Comparison of ENCODE assay signal across 18 cellular contexts in genomic region chr16:47987136-47987535, GRCh38.
"Had no signal": no experiment of that assay in that cellular context is flagged by ENCODE, and none has a peak within 500 bp of the region (broad histone marks: within the 10 kb centered on the region; RNA-seq: fewer than 3 reads in every experiment).

No MANE protein-coding gene starts in this region.

- H3K36me3 ChIP-seq: Peyer's patch had no signal

- H3K9me3 ChIP-seq: Peyer's patch, SK-N-SH had no signal

- H2AFZ ChIP-seq: PC-9 had no signal

- H3K4me3 ChIP-seq: PC-9, Peyer's patch had no signal

- H3K4me1 ChIP-seq: Peyer's patch had no signal

- H3K9ac ChIP-seq: SK-N-SH had no signal

- DNase-seq: KBM-7, MV-4-11, NCI-H1048, NCI-H1105, NCI-H1417, NCI-H146, NCI-H1694 treated with DMSO at 0.1 percent for 48 hours, NCI-H1930, NCI-H2081, NCI-H2107, NCI-H2227 treated with DMSO at 0.1 percent for 48 hours, NCI-H524, NCI-H69, NCI-H774, PC-9, Peyer's patch, SHP77, SK-N-SH had no signal

- H3K27me3 ChIP-seq: Peyer's patch had no signal

- H3K4me2 ChIP-seq: PC-9, SK-N-SH had no signal

- H3K27ac ChIP-seq: PC-9, Peyer's patch had no signal
